In genomic region chr2:196584903-196585302, GRCh38 we compare ENCODE assay signal across 21 cellular contexts. TPM values are rescaled to one million over a fixed set of nuclear protein-coding genes. Genes with fewer than 3 reads are reported as not detected.
DNase-seq lines count a peak whose midpoint lies in the region; ATAC-seq, FAIRE-seq and TF ChIP-seq lines count a peak whose summit lies in the region.
"Had no signal": no experiment of that assay in that cellular context is flagged by ENCODE, and none has a peak within 500 bp of the region (broad histone marks: within the 10 kb centered on the region; RNA-seq: fewer than 3 reads in every experiment).

No MANE protein-coding gene starts in this region.

- ATAC-seq in A549: no peak
- ATAC-seq: GM12878 had no signal

- FAIRE-seq in A549 (lab: Jason Lieb, UNC): no peak
- peak; percentile 21 for FAIRE-seq in islet of Langerhans (lab: Jason Lieb, UNC)
- FAIRE-seq: GM12878, GM19239, H1 had no signal

- no peak for TF ChIP-seq CTCF in A549 (IDR thresholded peaks at IDR 0.05)

- POLR2A ChIA-PET in A549 (lab: Yijun Ruan, JAX): no interaction called here

- no peak for DNase-seq in A549 (ENCODE audit: low read depth in 1 of 2, low spot score in 1 of 2)
- DNase-seq in T-helper 9 cell: no peak
- no peak for DNase-seq in stimulated activated CD4-positive, alpha-beta T cell treated with anti-CD3 and anti-CD28 coated beads, Interleukin-4, amount 100 ng/mL, for 1 hour
- no peak for DNase-seq in SIG-M5 (lab: John Stamatoyannopoulos, UW)
- DNase-seq: 8988T; C1 segment of cervical spinal cord; Calu3; CD4-positive, alpha-beta memory T cell; COR-L47; DMS79; EL; GDM1; GM23248; H7; HCEC 1CT had no signal

- TF ChIP-seq RAD21 in A549 (conservative IDR thresholded peaks at IDR 0.05 in 1 of 2, IDR thresholded peaks at IDR 0.05 in 1 of 2): no peak

- peaks cover 26% of the 10 kb centered on the region for H3K4me1 ChIP-seq in A549

- CTCF ChIA-PET in A549 (lab: Yijun Ruan, JAX): interaction anchor here (1.0 to 1.4 kb wide), 2 partner anchors 10 to 58 kb away, joined by 3 read pairs; no protein-coding TSS in a partner anchor

- H3K4me3 ChIP-seq in A549: no peak overlapping the region
- H3K4me3 ChIP-seq: GM12878, GM23248 had no signal

- peaks cover 3% of the 10 kb centered on the region; the same call in 1 of the 3 replicates for H3K9me3 ChIP-seq in A549

- H3K4me2 ChIP-seq in A549: peak overlapping the region; percentile 14; the same call in 1 of the 3 replicates

- H3K27ac ChIP-seq in A549: no peak overlapping the region
- peak overlapping the region; percentile 93 for H3K27ac ChIP-seq in angular gyrus (ENCODE audit: low read depth, low read length)
- H3K27ac ChIP-seq in temporal lobe (ENCODE audit: low read depth, low read length): peak overlapping the region; percentile 90
- H3K27ac ChIP-seq: GM23248 had no signal

- no peak for TF ChIP-seq POLR2A in A549 (IDR thresholded peaks at IDR 0.05; ENCODE audit: low read length)

- 14% methylated on average over 1 of the region's 1 CpG for WGBS in A549 (ENCODE audit: missing lambda C conversion rate)

- TF ChIP-seq EP300 in A549 (IDR thresholded peaks at IDR 0.05): no peak

TF ChIP-seq in A549, 52 proteins besides CTCF, POLR2A, EP300 and RAD21:
- TF ChIP-seq JUN (IDR thresholded peaks at IDR 0.05): no peak
- no peak for TF ChIP-seq HOXB5 (CRISPR knock-in tag; IDR thresholded peaks at IDR 0.05)
- no peak for TF ChIP-seq CHD2 (IDR thresholded peaks at IDR 0.05; ENCODE audit: low read length, partially characterized antibody)
- TF ChIP-seq ZSCAN20 (CRISPR knock-in tag; IDR thresholded peaks at IDR 0.05): no peak
- no peak for TF ChIP-seq ZC3H11A (IDR thresholded peaks at IDR 0.05)
- no peak for TF ChIP-seq SREBF2 (IDR thresholded peaks at IDR 0.05)
- TF ChIP-seq E2F6 (IDR thresholded peaks at IDR 0.05; ENCODE audit: borderline replicate concordance, low read depth): no peak
- TF ChIP-seq NFE2L2 (conservative IDR thresholded peaks at IDR 0.05; ENCODE audit: low read length): no peak
- TF ChIP-seq BHLHE40 (IDR thresholded peaks at IDR 0.05; ENCODE audit: low read depth, low read length): no peak
- TF ChIP-seq EHMT2 (IDR thresholded peaks at IDR 0.05; ENCODE audit: low read depth): no peak
- no peak for TF ChIP-seq USF2 (IDR thresholded peaks at IDR 0.05)
- TF ChIP-seq GATA3 (IDR thresholded peaks at IDR 0.05; ENCODE audit: borderline replicate concordance): no peak
- TF ChIP-seq ZNF302 (CRISPR knock-in tag; IDR thresholded peaks at IDR 0.05): no peak
- TF ChIP-seq EHF (CRISPR knock-in tag; IDR thresholded peaks at IDR 0.05): no peak
- no peak for TF ChIP-seq ZFP36 (IDR thresholded peaks at IDR 0.05; ENCODE audit: borderline replicate concordance, partially characterized antibody)
- no peak for TF ChIP-seq HEYL (CRISPR knock-in tag; IDR thresholded peaks at IDR 0.05)
- TF ChIP-seq HES2 (IDR thresholded peaks at IDR 0.05): no peak

RNA-seq across cellular contexts. Expression of gene HECW2, which starts 8.5 kb away (rescaled TPM):
- polyA plus RNA-seq in A549 (2011; rRNA removed) (2.6 and 3.9 TPM in 2 replicates), A549 (2017; fragmentation: RNase III; extraction: RNeasy Plus Mini Kit Qiagen cat#74134 plus additional on column Dnase treatment) (1.9 to 2.4 TPM (median 2.0 TPM) in 3 replicates)
- polyA plus RNA-seq in A549 (2012; cell fraction: cytosol; rRNA removed): 0.50 and 1.0 TPM in 2 replicates
- 1.3 and 1.6 TPM in 2 replicates for polyA plus RNA-seq in A549 (2012; cell fraction: nucleus; rRNA removed)
- 15.7 and 16.0 TPM in 2 replicates for polyA minus RNA-seq in A549 (2011; rRNA and poly(A)+ RNA removed)
- 28.0 TPM for total RNA-seq in temporal lobe

RNA-seq across cellular contexts. Expression of gene CCDC150, which starts 54.6 kb away (rescaled TPM):
- polyA plus RNA-seq in A549 (2011; rRNA removed): 13.2 and 17.7 TPM in 2 replicates
- polyA plus RNA-seq in A549 (2012; cell fraction: cytosol; rRNA removed): 3.0 and 3.1 TPM in 2 replicates
- polyA plus RNA-seq in A549 (2012; cell fraction: nucleus; rRNA removed): 9.1 and 12.3 TPM in 2 replicates
- polyA plus RNA-seq in A549 (2017; fragmentation: RNase III; extraction: RNeasy Plus Mini Kit Qiagen cat#74134 plus additional on column Dnase treatment): 9.9 to 14.2 TPM (median 13.2 TPM) in 3 replicates
- 10.7 and 10.8 TPM in 2 replicates for polyA minus RNA-seq in A549 (2011; rRNA and poly(A)+ RNA removed)
- total RNA-seq in temporal lobe: 3.4 TPM
- polyA plus RNA-seq: CD4-positive, alpha-beta memory T cell had no signal

Comparison
In these comparisons a context has a peak if more than half of its experiments do, and no peak if none do; other contexts are left out.
1. H3K27ac ChIP-seq: peak in angular gyrus (single experiment) and temporal lobe (single experiment); none in A549 (0 of 2).